19 cellular contexts compared by ENCODE assay signal in the genomic region with DNA sequence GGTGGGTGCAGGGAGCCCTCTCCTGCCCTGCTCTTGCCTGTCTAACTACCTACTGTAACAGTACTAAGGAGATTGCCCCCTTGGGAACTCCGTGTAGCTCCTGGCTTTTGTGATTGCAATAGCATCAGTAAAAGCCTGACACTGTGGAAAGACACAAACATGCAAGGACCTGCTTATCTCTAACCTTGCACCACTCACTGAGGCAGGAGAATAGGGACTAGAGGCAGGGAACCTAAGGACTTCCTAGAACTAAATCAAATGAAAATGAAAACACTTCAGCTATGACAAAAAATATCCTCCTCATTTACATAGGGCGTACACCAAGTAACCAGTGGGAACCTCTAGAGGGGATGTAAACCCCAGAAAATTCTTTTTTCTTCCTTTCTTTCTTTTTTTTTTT. TPM values are rescaled to one million over a fixed set of nuclear protein-coding genes. Genes with fewer than 3 reads are reported as not detected.
DNase-seq lines count a peak whose midpoint lies in the region; ATAC-seq, FAIRE-seq and TF ChIP-seq lines count a peak whose summit lies in the region.
"Had no signal": no experiment of that assay in that cellular context is flagged by ENCODE, and none has a peak within 500 bp of the region (broad histone marks: within the 10 kb centered on the region; RNA-seq: fewer than 3 reads in every experiment).

No MANE protein-coding gene starts in this region.

- H4K20me1 ChIP-seq in BLaER1 treated with 17β-estradiol and CSF1 and Interleukin-3, amounts not matched to agents 10 nM and 100 nM: no peaks in the 10 kb centered on the region
- no peaks in the 10 kb centered on the region for H4K20me1 ChIP-seq in GM12878 (ENCODE audit: control insufficient read depth, insufficient read depth)

- peak overlapping the region; percentile 65 to 87 (median 77) for H3K4me3 Mint-ChIP-seq in IgD-negative memory B cell
- H3K4me3 Mint-ChIP-seq: activated naive CD8-positive, alpha-beta T cell treated with anti-CD3 and anti-CD28 coated beads, Interleukin-2, amount 10 ng/mL, durations not matched to agents 7 days and 5 days; CD4-positive, CD25-positive, alpha-beta regulatory T cell had no signal

- no peaks in the 10 kb centered on the region for H3K79me2 ChIP-seq in GM12878 (ENCODE audit: control insufficient read depth, insufficient read depth, low read length)

- H3K27ac ChIP-seq in BLaER1 treated with 17β-estradiol and CSF1 and Interleukin-3, amounts not matched to agents 10 nM and 100 nM: peak overlapping the region in 10 of 11 experiments; percentile 55 to 82 (median 78); a peak in 19 of 22 replicates
- peak overlapping the region; percentile 62 for H3K27ac ChIP-seq in GM12878 (ENCODE audit: control insufficient read depth, insufficient read depth)
- H3K27ac ChIP-seq in esophagus muscularis mucosa (replicated peaks in 1 of 4): no peak overlapping the region
- H3K27ac ChIP-seq: SK-N-MC, vagina had no signal

- peak overlapping the region in 9 of 11 experiments; percentile 14 to 68 (median 60); a peak in 16 of 22 replicates for H3K9ac ChIP-seq in BLaER1 treated with 17β-estradiol and CSF1 and Interleukin-3, amounts not matched to agents 10 nM and 100 nM
- peak overlapping the region; percentile 53; the same call in 1 of the 2 replicates for H3K9ac ChIP-seq in GM12878 (ENCODE audit: control insufficient read depth, insufficient read depth, low read length)

- TF ChIP-seq EP300 in GM12878 (IDR thresholded peaks at IDR 0.05; ENCODE audit: borderline replicate concordance in 1 of 2, control insufficient read depth in 1 of 2, low read depth in 2 of 2, low read length in 2 of 2): no peak
- TF ChIP-seq EP300 in esophagus muscularis mucosa (IDR thresholded peaks at IDR 0.05): no peak

- in situ Hi-C loops in GM12878 (cut with MboI): no loop called here

- BruUV-seq in GM12878 (replicated peaks; lab: Mats Ljungman, UMichigan): no TSS peak

- DNase-seq in GM12878 (ENCODE audit: low read depth, low spot score) (no peak), esophagus muscularis mucosa (ENCODE audit: extremely low spot score) (no peak), SHP77 (lab: John Stamatoyannopoulos, UW) (no peak)
- DNase-seq: ACHN; activated CD4-positive, CD25-positive, alpha-beta regulatory T cell treated with anti-CD3 and anti-CD28 coated beads, Interleukin-2, amount 50 U/mL, for 72 hours; activated naive CD8-positive, alpha-beta T cell treated with anti-CD3 and anti-CD28 coated beads, Interleukin-2, amount 10 ng/mL, durations not matched to agents 7 days and 5 days; DMS153; left ventricle myocardium superior; MV-4-11; NCI-H2081; NCI-H510A treated with DMSO at 0.1 percent for 48 hours had no signal

- H2AFZ ChIP-seq in GM12878 (ENCODE audit: control insufficient read depth, low read depth, low read length): peak overlapping the region; percentile 91

- TF ChIP-seq CTCF in GM12878 (IDR thresholded peaks at IDR 0.05 in 2 of 3, conservative IDR thresholded peaks at IDR 0.05 in 1 of 3; ENCODE audit: control insufficient read depth in 2 of 3, extremely low read depth in 1 of 3, insufficient read depth in 1 of 3, low read depth in 3 of 3, low read length in 3 of 3) (no peak), esophagus muscularis mucosa (IDR thresholded peaks at IDR 0.05) (no peak)

- CTCF ChIA-PET in GM12878 (lab: Yijun Ruan, JAX): no interaction called here

- ATAC-seq in GM18867 (IDR thresholded peaks at IDR 0.05; ENCODE audit: unreplicated experiment) (peak; percentile 58), GM12878 (peak; percentile 78), GM19328 (IDR thresholded peaks at IDR 0.05; ENCODE audit: unreplicated experiment) (no peak)
- no peak for ATAC-seq in activated CD4-positive, CD25-positive, alpha-beta regulatory T cell treated with anti-CD3 and anti-CD28 coated beads, Interleukin-2, amount 50 U/mL, for 24 hours
- ATAC-seq: left ventricle myocardium superior had no signal

- H3K27me3 Mint-ChIP-seq in IgD-negative memory B cell: no peaks in the 10 kb centered on the region
- H3K27me3 Mint-ChIP-seq: activated naive CD8-positive, alpha-beta T cell treated with anti-CD3 and anti-CD28 coated beads, Interleukin-2, amount 10 ng/mL, durations not matched to agents 7 days and 5 days; CD4-positive, CD25-positive, alpha-beta regulatory T cell had no signal

- peaks cover 45 to 56% (median 54%) of the 10 kb centered on the region in 10 experiments for H3K4me1 ChIP-seq in BLaER1 treated with 17β-estradiol and CSF1 and Interleukin-3, amounts not matched to agents 10 nM and 100 nM
- peaks cover 13% of the 10 kb centered on the region for H3K4me1 ChIP-seq in GM12878 (ENCODE audit: control insufficient read depth, insufficient read depth, low read length)
- no peaks in the 10 kb centered on the region for H3K4me1 ChIP-seq in esophagus muscularis mucosa
- H3K4me1 ChIP-seq: vagina had no signal

- TF ChIP-seq RAD21 in GM12878 (IDR thresholded peaks at IDR 0.05; ENCODE audit: insufficient read depth, low read depth, low read length): no peak

- no peak for TF ChIP-seq POLR2A in GM12878 (IDR thresholded peaks at IDR 0.05; ENCODE audit: low read depth, low read length)
- TF ChIP-seq POLR2A in esophagus muscularis mucosa (IDR thresholded peaks at IDR 0.05; ENCODE audit: low read depth): no peak

- FAIRE-seq in GM12878 (lab: Jason Lieb, UNC): peak; percentile 44

- RAD21 ChIA-PET in GM12878 (lab: Charles Lee; ENCODE audit: unreplicated experiment): interaction anchor here (1.3 kb wide), 1 partner anchor 28 kb away, joined by 5 read pairs; no protein-coding TSS in a partner anchor

- H3K9me3 Mint-ChIP-seq in IgD-negative memory B cell: no peaks in the 10 kb centered on the region
- H3K9me3 Mint-ChIP-seq: activated naive CD8-positive, alpha-beta T cell treated with anti-CD3 and anti-CD28 coated beads, Interleukin-2, amount 10 ng/mL, durations not matched to agents 7 days and 5 days; CD4-positive, CD25-positive, alpha-beta regulatory T cell had no signal

- H3K36me3 Mint-ChIP-seq in IgD-negative memory B cell: peaks cover 2% of the 10 kb centered on the region
- H3K36me3 Mint-ChIP-seq: activated naive CD8-positive, alpha-beta T cell treated with anti-CD3 and anti-CD28 coated beads, Interleukin-2, amount 10 ng/mL, durations not matched to agents 7 days and 5 days; CD4-positive, CD25-positive, alpha-beta regulatory T cell had no signal

- no peaks in the 10 kb centered on the region for H3K36me3 ChIP-seq in BLaER1 treated with 17β-estradiol and CSF1 and Interleukin-3, amounts not matched to agents 10 nM and 100 nM
- H3K36me3 ChIP-seq in GM12878 (ENCODE audit: control insufficient read depth in 2 of 2, insufficient read depth in 2 of 2, low read length in 1 of 2): no peaks in the 10 kb centered on the region
- no peaks in the 10 kb centered on the region for H3K36me3 ChIP-seq in esophagus muscularis mucosa
- H3K36me3 ChIP-seq: vagina had no signal

- intact Hi-C loops in GM12878 (cut with micrococcal nuclease; ENCODE audit: unreplicated experiment) (no loop called here), esophagus muscularis mucosa (cut with DNase I) (no loop called here)

- H3K4me3 ChIP-seq in BLaER1 treated with 17β-estradiol and CSF1 and Interleukin-3, amounts not matched to agents 10 nM and 100 nM: peak overlapping the region in 1 of 10 experiments; percentile 39; a peak in 1 of 20 replicates
- H3K4me3 ChIP-seq in GM12878 (no peak overlapping the region; the same call in 1 of the 2 replicates), esophagus muscularis mucosa (no peak overlapping the region)
- H3K4me3 ChIP-seq: SK-N-MC, vagina had no signal

- peak overlapping the region; percentile 72 to 86 (median 77) for H3K27ac Mint-ChIP-seq in IgD-negative memory B cell
- H3K27ac Mint-ChIP-seq: activated naive CD8-positive, alpha-beta T cell treated with anti-CD3 and anti-CD28 coated beads, Interleukin-2, amount 10 ng/mL, durations not matched to agents 7 days and 5 days; CD4-positive, CD25-positive, alpha-beta regulatory T cell had no signal

- POLR2A ChIA-PET in GM12878 (lab: Charles Lee): interaction anchor here (1.0 to 1.2 kb wide), 2 partner anchors 28 to 29 kb away, joined by 3 to 4 read pairs; a partner anchor contains a TSS

- H3K27me3 ChIP-seq in BLaER1 treated with 17β-estradiol and CSF1 and Interleukin-3, amounts not matched to agents 10 nM and 100 nM: no peaks in the 10 kb centered on the region
- H3K27me3 ChIP-seq in GM12878 (replicated peaks in 1 of 2; ENCODE audit: control insufficient read depth in 2 of 2, insufficient read depth in 2 of 2, low read length in 1 of 2): no peaks in the 10 kb centered on the region
- H3K27me3 ChIP-seq in esophagus muscularis mucosa: no peaks in the 10 kb centered on the region
- H3K27me3 ChIP-seq: vagina had no signal

- H3K4me1 Mint-ChIP-seq in IgD-negative memory B cell: peaks cover 20 to 26% (median 24%) of the 10 kb centered on the region in 3 donors
- H3K4me1 Mint-ChIP-seq: CD4-positive, CD25-positive, alpha-beta regulatory T cell had no signal

- H3K9me3 ChIP-seq in BLaER1 treated with 17β-estradiol and CSF1 and Interleukin-3, amounts not matched to agents 10 nM and 100 nM (replicated peaks in 1 of 11): 0 out of 22 replicates have a peak, but pooled peaks cover 0 to 3% (median 0%) of the 10 kb centered on the region in 11 experiments
- no peaks in the 10 kb centered on the region for H3K9me3 ChIP-seq in GM12878 (replicated peaks; ENCODE audit: control insufficient read depth, insufficient read depth, low read length)
- no peaks in the 10 kb centered on the region for H3K9me3 ChIP-seq in esophagus muscularis mucosa
- H3K9me3 ChIP-seq: vagina had no signal

- SMC1A ChIA-PET in GM12878 (lab: Charles Lee; ENCODE audit: uncharacterized antibody, unreplicated experiment): interaction anchor here (1.1 kb wide), 1 partner anchor 10 kb away, joined by 3 read pairs; no protein-coding TSS in a partner anchor

- 2% methylated on average over 2 of the region's 2 CpGs for WGBS in GM12878 (ENCODE audit: insufficient coverage, insufficient replicate concordance, low lambda C conversion rate, missing lambda C conversion rate)
- WGBS in esophagus muscularis mucosa: 60% methylated on average over 2 of the region's 2 CpGs

- peak overlapping the region; percentile 64 to 88 (median 76) for H3K4me2 ChIP-seq in BLaER1 treated with 17β-estradiol and CSF1 and Interleukin-3, amounts not matched to agents 10 nM and 100 nM
- peak overlapping the region; percentile 96 for H3K4me2 ChIP-seq in GM12878 (ENCODE audit: control insufficient read depth, insufficient read depth)

RNA-seq across cellular contexts. Expression of a gene that starts 28.5 kb away (rescaled TPM):
- polyA plus RNA-seq in IgD-negative memory B cell (286 TPM), GM12878 (2011; rRNA removed) (78.7 and 129 TPM in 2 replicates), GM12878 (2014; fragmentation: Illumina TruSeq; extraction: Trizol) (340 and 395 TPM in 2 replicates), GM12878 (2014; fragmentation: Nextera tagmentation; extraction: Ambion mirVana) (100 to 1,000 TPM; 431 to 496 TPM), GM12878 (2014; rRNA removed) (259 and 311 TPM in 2 replicates), GM12878 (2016; fragmentation: Nextera tagmentation; extraction: Ambion mirVana) (100 to 1,000 TPM; 200 to 217 TPM)
- total RNA-seq in GM12878 (2013; cell fraction: nucleolus; rRNA removed): 18.5 and 18.7 TPM in 2 replicates
- total RNA-seq in GM12878 (2014; rRNA removed) (281 and 336 TPM in 2 replicates), GM12878 (2014; rRNA removed; fragmentation: Illumina TruSeq; extraction: Trizol) (188 and 209 TPM in 2 replicates), GM12878 (2021) (148 and 167 TPM in 2 replicates), esophagus muscularis mucosa (1,000 to 10,000 TPM in 2 of 4 donors, 100 to 1,000 TPM in 2; 534 to 1,110 (median 887) TPM)
- 59.9 TPM for polyA plus RNA-seq in GM12878 (2011; ENCODE audit: low read depth)
- polyA plus RNA-seq in GM12878 (2011; cell fraction: cytosol; rRNA removed): 165 and 170 TPM in 2 replicates
- 71.2 and 85.4 TPM in 2 replicates for polyA plus RNA-seq in GM12878 (2011; cell fraction: nucleus; rRNA removed)
- 62.8 and 66.1 TPM in 2 replicates for polyA plus RNA-seq in GM12878 (2012)
- 104 and 131 TPM in 2 replicates for polyA minus RNA-seq in GM12878 (2011; rRNA and poly(A)+ RNA removed)
- polyA minus RNA-seq in GM12878 (2011; cell fraction: cytosol; rRNA and poly(A)+ RNA removed): 12.3 and 25.0 TPM in 2 replicates
- 20.9 and 25.6 TPM in 2 replicates for polyA minus RNA-seq in GM12878 (2011; cell fraction: nucleus; rRNA and poly(A)+ RNA removed)

RNA-seq across cellular contexts. Expression of a gene that starts 29.2 kb away (rescaled TPM):
- 396 TPM for polyA plus RNA-seq in IgD-negative memory B cell
- total RNA-seq in GM12878 (2013; cell fraction: nucleolus; rRNA removed): 249 and 258 TPM in 2 replicates
- 3,981 and 4,275 TPM in 2 replicates for total RNA-seq in GM12878 (2014; rRNA removed)
- total RNA-seq in GM12878 (2014; rRNA removed; fragmentation: Illumina TruSeq; extraction: Trizol): 2,309 and 2,328 TPM in 2 replicates
- 2,549 and 2,597 TPM in 2 replicates for total RNA-seq in GM12878 (2021)
- 1,047 TPM for polyA plus RNA-seq in GM12878 (2011; ENCODE audit: low read depth)
- polyA plus RNA-seq in GM12878 (2011; rRNA removed): 2,835 and 4,712 TPM in 2 replicates
- 6,091 and 6,711 TPM in 2 replicates for polyA plus RNA-seq in GM12878 (2011; cell fraction: cytosol; rRNA removed)
- polyA plus RNA-seq in GM12878 (2011; cell fraction: nucleus; rRNA removed): 1,620 and 2,226 TPM in 2 replicates
- 928 and 1,221 TPM in 2 replicates for polyA plus RNA-seq in GM12878 (2012)
- polyA plus RNA-seq in GM12878 (2014; fragmentation: Illumina TruSeq; extraction: Trizol): 4,423 and 4,647 TPM in 2 replicates
- 1,000 to 10,000 TPM; 2,848 to 3,323 TPM for polyA plus RNA-seq in GM12878 (2014; fragmentation: Nextera tagmentation; extraction: Ambion mirVana)
- polyA plus RNA-seq in GM12878 (2014; rRNA removed): 3,699 TPM in 2 replicates
- 1,000 to 10,000 TPM; 3,405 to 3,731 TPM for polyA plus RNA-seq in GM12878 (2016; fragmentation: Nextera tagmentation; extraction: Ambion mirVana)
- polyA minus RNA-seq in GM12878 (2011; rRNA and poly(A)+ RNA removed): 3,538 and 4,663 TPM in 2 replicates
- 798 and 980 TPM in 2 replicates for polyA minus RNA-seq in GM12878 (2011; cell fraction: cytosol; rRNA and poly(A)+ RNA removed)
- polyA minus RNA-seq in GM12878 (2011; cell fraction: nucleus; rRNA and poly(A)+ RNA removed): 484 and 841 TPM in 2 replicates
- total RNA-seq in esophagus muscularis mucosa: 1,000 to 10,000 TPM in 1 of 4 donors, 100 to 1,000 TPM in 3; 739 to 1,057 (median 846) TPM

RNA-seq across cellular contexts. Expression of a gene that starts 49.8 kb away (rescaled TPM):
- 37.3 TPM for polyA plus RNA-seq in IgD-negative memory B cell
- total RNA-seq in GM12878 (2013; cell fraction: nucleolus; rRNA removed): 127 and 140 TPM in 2 replicates
- total RNA-seq in GM12878 (2014; rRNA removed): 19.8 and 22.0 TPM in 2 replicates
- total RNA-seq in GM12878 (2014; rRNA removed; fragmentation: Illumina TruSeq; extraction: Trizol): 11.8 and 13.5 TPM in 2 replicates
- total RNA-seq in GM12878 (2021): 22.1 and 24.9 TPM in 2 replicates
- 21.9 TPM for polyA plus RNA-seq in GM12878 (2011; ENCODE audit: low read depth)
- polyA plus RNA-seq in GM12878 (2011; rRNA removed): 34.2 and 42.6 TPM in 2 replicates
- 31.5 and 44.0 TPM in 2 replicates for polyA plus RNA-seq in GM12878 (2011; cell fraction: cytosol; rRNA removed)
- polyA plus RNA-seq in GM12878 (2011; cell fraction: nucleus; rRNA removed): 202 and 308 TPM in 2 replicates
- polyA plus RNA-seq in GM12878 (2012): 41.1 and 42.3 TPM in 2 replicates
- polyA plus RNA-seq in GM12878 (2014; fragmentation: Illumina TruSeq; extraction: Trizol): 23.2 and 25.9 TPM in 2 replicates
- polyA plus RNA-seq in GM12878 (2014; fragmentation: Nextera tagmentation; extraction: Ambion mirVana): 1 to 10 TPM; 2.1 to 2.8 TPM
- 22.4 and 24.7 TPM in 2 replicates for polyA plus RNA-seq in GM12878 (2014; rRNA removed)
- polyA plus RNA-seq in GM12878 (2016; fragmentation: Nextera tagmentation; extraction: Ambion mirVana): 10 to 100 TPM; 18.0 to 20.3 TPM
- polyA minus RNA-seq in GM12878 (2011; rRNA and poly(A)+ RNA removed): 43.9 and 52.4 TPM in 2 replicates
- polyA minus RNA-seq in GM12878 (2011; cell fraction: cytosol; rRNA and poly(A)+ RNA removed): 14.8 and 18.7 TPM in 2 replicates
- polyA minus RNA-seq in GM12878 (2011; cell fraction: nucleus; rRNA and poly(A)+ RNA removed): 60.1 and 63.5 TPM in 2 replicates
- 10 to 100 TPM; 24.7 to 54.0 (median 34.3) TPM for total RNA-seq in esophagus muscularis mucosa

Comparison
In these comparisons a context has a peak if more than half of its experiments do, and no peak if none do; other contexts are left out.
1. H3K27ac ChIP-seq: peak in BLaER1 treated with 17β-estradiol and CSF1 and Interleukin-3, amounts not matched to agents 10 nM and 100 nM (10 of 11) and GM12878 (single experiment); none in esophagus muscularis mucosa (0 of 4).
2. ATAC-seq: peak in GM18867 (single experiment) and GM12878 (single experiment); none in activated CD4-positive, CD25-positive, alpha-beta regulatory T cell treated with anti-CD3 and anti-CD28 coated beads, Interleukin-2, amount 50 U/mL, for 24 hours (0 of 2) and GM19328 (single experiment).